In genomic region chr9:131239307-131239975, GRCh38 we compare ENCODE assay signal across 12 cellular contexts. TPM values are rescaled to one million over a fixed set of nuclear protein-coding genes. Genes with fewer than 3 reads are reported as not detected.
DNase-seq lines count a peak whose midpoint lies in the region; ATAC-seq lines count a peak whose summit lies in the region.
"Had no signal": no experiment of that assay in that cellular context is flagged by ENCODE, and none has a peak within 500 bp of the region (broad histone marks: within the 10 kb centered on the region; RNA-seq: fewer than 3 reads in every experiment).

No MANE protein-coding gene starts in this region.

- no peak overlapping the region for H3K4me3 ChIP-seq in mesenchymal stem cell (ENCODE audit: insufficient read depth in 1 of 2, low read depth in 1 of 2, low read length in 2 of 2)
- H3K4me3 ChIP-seq: ovary had no signal

- H3K27ac Mint-ChIP-seq in stimulated activated naive CD8-positive, alpha-beta T cell treated with anti-CD3 and anti-CD28 coated beads, Interleukin-15, Interleukin-2, amounts not matched to agents 100 ng/mL and 50 ng/mL, for 24 hours: peak overlapping the region; percentile 45
- peak overlapping the region; percentile 83 for H3K27ac Mint-ChIP-seq in activated T-helper 2 cell treated with anti-CD3 and anti-CD28 coated beads, Interferon-gamma antibody, Interleukin-2, Interleukin-4, amounts not matched to agents 10 μg/mL and 5 μg/mL and 100 μg/mL, durations not matched to agents 14 hours and 24 hours and 36 hours

- DNase-seq in stimulated activated naive CD8-positive, alpha-beta T cell treated with anti-CD3 and anti-CD28 coated beads, Interleukin-15, Interleukin-2, amounts not matched to agents 100 U/mL and 50 U/mL, for 24 hours: no peak
- no peak for DNase-seq in activated T-helper 2 cell treated with anti-CD3 and anti-CD28 coated beads, Interferon-gamma antibody, Interleukin-2, Interleukin-4, amounts not matched to agents 10 μg/mL and 5 μg/mL and 100 μg/mL, durations not matched to agents 14 hours and 24 hours and 36 hours (ENCODE audit: low spot score)
- DNase-seq in mesenchymal stem cell (no peak), HT-29 (ENCODE audit: low spot score) (no peak), sciatic nerve (ENCODE audit: low spot score) (no peak), putamen (ENCODE audit: low spot score) (no peak)
- no peak for DNase-seq in effector CD8-positive, alpha-beta T cell (lab: John Stamatoyannopoulos, UW)
- DNase-seq: effector CD4-positive, alpha-beta T cell; NCI-H2227 treated with DMSO at 0.1 percent for 48 hours; ovary had no signal

- H3K27me3 Mint-ChIP-seq in stimulated activated naive CD8-positive, alpha-beta T cell treated with anti-CD3 and anti-CD28 coated beads, Interleukin-15, Interleukin-2, amounts not matched to agents 100 ng/mL and 50 ng/mL, for 24 hours: no peaks in the 10 kb centered on the region
- H3K27me3 Mint-ChIP-seq in activated T-helper 2 cell treated with anti-CD3 and anti-CD28 coated beads, Interferon-gamma antibody, Interleukin-2, Interleukin-4, amounts not matched to agents 10 μg/mL and 5 μg/mL and 100 μg/mL, durations not matched to agents 14 hours and 24 hours and 36 hours (ENCODE audit: low read depth): no peaks in the 10 kb centered on the region

- H3K18ac ChIP-seq in mesenchymal stem cell (ENCODE audit: low read depth in 1 of 2, low read length in 2 of 2): peak overlapping the region in 1 of 2 experiments; percentile 37

- no peaks in the 10 kb centered on the region for H3K79me1 ChIP-seq in mesenchymal stem cell (replicated peaks; ENCODE audit: low read length, poor library complexity, severe bottlenecking)

- H2AK5ac ChIP-seq in mesenchymal stem cell (ENCODE audit: low read length, severe bottlenecking): peak overlapping the region; percentile 41

- H3K4ac ChIP-seq in mesenchymal stem cell (ENCODE audit: low read depth in 1 of 2, low read length in 2 of 2): peak overlapping the region in 1 of 2 experiments; percentile 60

- H3K9me3 ChIP-seq in mesenchymal stem cell (ENCODE audit: control insufficient read depth, low read length): peaks cover 3% of the 10 kb centered on the region
- H3K9me3 ChIP-seq: ovary had no signal

- H3K4me1 ChIP-seq in mesenchymal stem cell (ENCODE audit: control insufficient read depth, insufficient read depth, low read depth, low read length): peaks cover 16% of the 10 kb centered on the region

- peaks cover 4% of the 10 kb centered on the region for H3K9me3 Mint-ChIP-seq in stimulated activated naive CD8-positive, alpha-beta T cell treated with anti-CD3 and anti-CD28 coated beads, Interleukin-15, Interleukin-2, amounts not matched to agents 100 ng/mL and 50 ng/mL, for 24 hours
- H3K9me3 Mint-ChIP-seq in activated T-helper 2 cell treated with anti-CD3 and anti-CD28 coated beads, Interferon-gamma antibody, Interleukin-2, Interleukin-4, amounts not matched to agents 10 μg/mL and 5 μg/mL and 100 μg/mL, durations not matched to agents 14 hours and 24 hours and 36 hours: peaks cover 5% of the 10 kb centered on the region

- H2BK5ac ChIP-seq in mesenchymal stem cell (ENCODE audit: low read depth, low read length, poor library complexity, severe bottlenecking): no peak overlapping the region

- peak overlapping the region; percentile 97 for H4K8ac ChIP-seq in mesenchymal stem cell (ENCODE audit: low read length)

- no peak overlapping the region for H3K27ac ChIP-seq in mesenchymal stem cell (ENCODE audit: low read length, poor library complexity, severe bottlenecking)
- H3K27ac ChIP-seq: ovary had no signal

- ATAC-seq in stimulated activated naive CD8-positive, alpha-beta T cell treated with anti-CD3 and anti-CD28 coated beads, Interleukin-15, Interleukin-2, amounts not matched to agents 100 U/mL and 50 U/mL, for 24 hours: no peak
- ATAC-seq in sciatic nerve: no peak
- ATAC-seq: left colon had no signal

- intact Hi-C loops in activated T-helper 2 cell treated with anti-CD3 and anti-CD28 coated beads, Interferon-gamma antibody, Interleukin-2, Interleukin-4, amounts not matched to agents 10 μg/mL and 5 μg/mL and 100 μg/mL, durations not matched to agents 14 hours and 24 hours and 36 hours (cut with micrococcal nuclease): loop anchor here (5.0 kb wide), 1 partner anchor 62 kb away; no protein-coding TSS in a partner anchor
- intact Hi-C loops in sciatic nerve (cut with DNase I): no loop called here

- peaks cover 18 to 19% of the 10 kb centered on the region in 2 experiments for H3K36me3 ChIP-seq in mesenchymal stem cell (ENCODE audit: control insufficient read depth in 1 of 2, insufficient read depth in 2 of 2, low read depth in 1 of 2, low read length in 2 of 2)
- H3K36me3 ChIP-seq: ovary had no signal

- H3K4me3 Mint-ChIP-seq in stimulated activated naive CD8-positive, alpha-beta T cell treated with anti-CD3 and anti-CD28 coated beads, Interleukin-15, Interleukin-2, amounts not matched to agents 100 ng/mL and 50 ng/mL, for 24 hours: no peak overlapping the region
- H3K4me3 Mint-ChIP-seq in activated T-helper 2 cell treated with anti-CD3 and anti-CD28 coated beads, Interferon-gamma antibody, Interleukin-2, Interleukin-4, amounts not matched to agents 10 μg/mL and 5 μg/mL and 100 μg/mL, durations not matched to agents 14 hours and 24 hours and 36 hours (ENCODE audit: low read depth): no peak overlapping the region

- peak overlapping the region; percentile 57 for H2BK15ac ChIP-seq in mesenchymal stem cell (ENCODE audit: low read depth, poor library complexity, severe bottlenecking)

- H3K9ac ChIP-seq in mesenchymal stem cell (ENCODE audit: low read length): no peak overlapping the region

- H3K36me3 Mint-ChIP-seq in stimulated activated naive CD8-positive, alpha-beta T cell treated with anti-CD3 and anti-CD28 coated beads, Interleukin-15, Interleukin-2, amounts not matched to agents 100 ng/mL and 50 ng/mL, for 24 hours (ENCODE audit: low read depth): peaks cover 13% of the 10 kb centered on the region
- peaks cover 20% of the 10 kb centered on the region for H3K36me3 Mint-ChIP-seq in activated T-helper 2 cell treated with anti-CD3 and anti-CD28 coated beads, Interferon-gamma antibody, Interleukin-2, Interleukin-4, amounts not matched to agents 10 μg/mL and 5 μg/mL and 100 μg/mL, durations not matched to agents 14 hours and 24 hours and 36 hours (ENCODE audit: low read depth)

- no peak overlapping the region for H3K23ac ChIP-seq in mesenchymal stem cell (ENCODE audit: low read length in 2 of 2)

- no peak overlapping the region for H3K14ac ChIP-seq in mesenchymal stem cell (ENCODE audit: low read length in 2 of 2)

- H3K27me3 ChIP-seq in mesenchymal stem cell (ENCODE audit: control insufficient read depth in 1 of 2, insufficient read depth in 1 of 2, low read length in 2 of 2): peaks cover 0 to 18% of the 10 kb centered on the region in 2 experiments
- H3K27me3 ChIP-seq: ovary had no signal

- H2BK120ac ChIP-seq in mesenchymal stem cell (ENCODE audit: low read depth, low read length): no peak overlapping the region

- peak overlapping the region; percentile 72 for H4K91ac ChIP-seq in mesenchymal stem cell (ENCODE audit: low read length)

- H2AFZ ChIP-seq in mesenchymal stem cell (ENCODE audit: low read depth, low read length): no peak overlapping the region

- WGBS in mesenchymal stem cell: 93% methylated on average over 18 of the region's 18 CpGs

- H3K4me1 Mint-ChIP-seq in stimulated activated naive CD8-positive, alpha-beta T cell treated with anti-CD3 and anti-CD28 coated beads, Interleukin-15, Interleukin-2, amounts not matched to agents 100 ng/mL and 50 ng/mL, for 24 hours (ENCODE audit: low read depth): peaks cover 36% of the 10 kb centered on the region
- H3K4me1 Mint-ChIP-seq in activated T-helper 2 cell treated with anti-CD3 and anti-CD28 coated beads, Interferon-gamma antibody, Interleukin-2, Interleukin-4, amounts not matched to agents 10 μg/mL and 5 μg/mL and 100 μg/mL, durations not matched to agents 14 hours and 24 hours and 36 hours (ENCODE audit: low read depth): peaks cover 16% of the 10 kb centered on the region

- peak overlapping the region in 1 of 2 experiments; percentile 58 for H2BK12ac ChIP-seq in mesenchymal stem cell (ENCODE audit: low read length in 2 of 2)

- H3K4me2 ChIP-seq in mesenchymal stem cell (ENCODE audit: low read length, poor library complexity, severe bottlenecking): no peak overlapping the region

RNA-seq across cellular contexts. Expression of gene FAM78A, which starts 36.9 kb away (rescaled TPM):
- total RNA-seq in activated T-helper 2 cell treated with anti-CD3 and anti-CD28 coated beads, Interferon-gamma antibody, Interleukin-2, Interleukin-4, amounts not matched to agents 10 μg/mL and 5 μg/mL and 100 μg/mL, durations not matched to agents 14 hours and 24 hours and 36 hours: 55.3 and 55.5 TPM in 2 replicates
- 0.72 TPM for polyA plus RNA-seq in mesenchymal stem cell (2013, experiment 1 of 2)
- 0.75 TPM for polyA plus RNA-seq in mesenchymal stem cell (2013, experiment 2 of 2)
- total RNA-seq in HT-29 (2014; rRNA removed; shearing (Covaris generic)): 0.57 and 1.2 TPM in 2 replicates
- total RNA-seq in sciatic nerve: 4.2 TPM

RNA-seq across cellular contexts. Expression of gene PLPP7, which starts 50.1 kb away (rescaled TPM):
- 0.21 TPM in 1 of 2 replicates, not detected in the other for total RNA-seq in activated T-helper 2 cell treated with anti-CD3 and anti-CD28 coated beads, Interferon-gamma antibody, Interleukin-2, Interleukin-4, amounts not matched to agents 10 μg/mL and 5 μg/mL and 100 μg/mL, durations not matched to agents 14 hours and 24 hours and 36 hours
- polyA plus RNA-seq in mesenchymal stem cell (2013, experiment 1 of 2): 0.17 TPM
- 0.14 TPM for polyA plus RNA-seq in mesenchymal stem cell (2013, experiment 2 of 2)
- not detected in 2 replicates for total RNA-seq in HT-29 (2014; rRNA removed; shearing (Covaris generic))
- total RNA-seq in sciatic nerve: 8.6 TPM

Comparison
In these comparisons a context has a peak if more than half of its experiments do, and no peak if none do; other contexts are left out.
1. RNA of gene FAM78A, which starts 36.9 kb away (total RNA-seq): 55.3 to 55.5 TPM in activated T-helper 2 cell treated with anti-CD3 and anti-CD28 coated beads, Interferon-gamma antibody, Interleukin-2, Interleukin-4, amounts not matched to agents 10 μg/mL and 5 μg/mL and 100 μg/mL, durations not matched to agents 14 hours and 24 hours and 36 hours; 4.2 TPM in sciatic nerve (single experiment) and 0.57 to 1.2 TPM in HT-29; every median in the first group is over 10 times any median in the second.